ENCODE assay signal across 10 cellular contexts in the genomic region with DNA sequence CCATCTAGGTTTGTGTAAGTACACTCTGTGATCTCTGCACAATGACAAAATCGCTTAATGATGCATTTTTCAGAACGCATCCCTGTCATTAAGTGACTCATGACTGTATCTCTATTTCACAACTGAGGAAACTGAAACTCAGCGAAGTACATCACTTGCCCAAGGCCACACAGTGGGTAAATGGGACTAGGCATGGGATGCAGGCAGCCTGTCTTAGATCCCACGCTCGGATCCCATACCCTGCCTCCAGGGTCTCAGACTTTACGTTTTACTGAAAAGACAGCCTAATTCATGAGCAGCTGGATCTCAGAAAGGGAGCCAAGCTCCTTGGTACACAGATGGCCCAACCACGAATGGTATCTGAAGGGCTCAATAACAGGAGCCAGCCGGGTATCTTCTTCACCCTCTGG. TPM values are rescaled to one million over a fixed set of nuclear protein-coding genes. Genes with fewer than 3 reads are reported as not detected.
A peak's percentile ranks its signal among the peaks of the same experiment; 100 is the strongest.
DNase-seq lines count a peak whose midpoint lies in the region; ATAC-seq and TF ChIP-seq lines count a peak whose summit lies in the region.
"Had no signal": no experiment of that assay in that cellular context is flagged by ENCODE, and none has a peak within 500 bp of the region (broad histone marks: within the 10 kb centered on the region; RNA-seq: fewer than 3 reads in every experiment).

No MANE protein-coding gene starts in this region.

- no peaks in the 10 kb centered on the region for H3K36me3 Mint-ChIP-seq in activated T-helper 1 cell treated with anti-CD3 and anti-CD28 coated beads, Interleukin-12 subunit alpha, Interleukin-12 subunit beta, Interleukin-2, Interleukin-4 antibody, amounts not matched to agents 30 ng/mL and 10 ng/mL and 1 ng/mL, durations not matched to agents 14 hours and 24 hours and 36 hours (ENCODE audit: low read depth)
- no peaks in the 10 kb centered on the region for H3K36me3 Mint-ChIP-seq in osteocyte (ENCODE audit: unreplicated experiment)

- H3K27me3 ChIP-seq in Karpas-422 (ENCODE audit: low read length): no peaks in the 10 kb centered on the region

- peak overlapping the region; percentile 21 for H3K27ac Mint-ChIP-seq in activated T-helper 1 cell treated with anti-CD3 and anti-CD28 coated beads, Interleukin-12 subunit alpha, Interleukin-12 subunit beta, Interleukin-2, Interleukin-4 antibody, amounts not matched to agents 30 ng/mL and 10 ng/mL and 1 ng/mL, durations not matched to agents 14 hours and 24 hours and 36 hours
- H3K27ac Mint-ChIP-seq in osteocyte (ENCODE audit: unreplicated experiment): no peak overlapping the region

- intact Hi-C loops in activated T-helper 1 cell treated with anti-CD3 and anti-CD28 coated beads, Interleukin-12 subunit alpha, Interleukin-12 subunit beta, Interleukin-2, Interleukin-4 antibody, amounts not matched to agents 30 ng/mL and 10 ng/mL and 1 ng/mL, durations not matched to agents 14 hours and 24 hours and 36 hours (cut with micrococcal nuclease): loop anchor here (10.0 kb wide), 1 partner anchor 1840 kb away; a partner anchor contains a TSS
- intact Hi-C loops in posterior vena cava (cut with DNase I): no loop called here

- H3K4me3 Mint-ChIP-seq in activated T-helper 1 cell treated with anti-CD3 and anti-CD28 coated beads, Interleukin-12 subunit alpha, Interleukin-12 subunit beta, Interleukin-2, Interleukin-4 antibody, amounts not matched to agents 30 ng/mL and 10 ng/mL and 1 ng/mL, durations not matched to agents 14 hours and 24 hours and 36 hours: peak overlapping the region; percentile 60
- H3K4me3 Mint-ChIP-seq in osteocyte (ENCODE audit: unreplicated experiment): peak overlapping the region; percentile 43

- H3K79me2 ChIP-seq in Karpas-422 (ENCODE audit: low read length): peaks cover 26% of the 10 kb centered on the region

- no peaks in the 10 kb centered on the region for H3K9me3 ChIP-seq in Karpas-422 (ENCODE audit: low read length)

- peak overlapping the region; percentile 97 for H2AFZ ChIP-seq in Karpas-422 (ENCODE audit: low read length)

- TF ChIP-seq CTCF in osteocyte (IDR thresholded peaks at IDR 0.05): no peak

- peaks cover 16% of the 10 kb centered on the region for H4K20me1 ChIP-seq in Karpas-422 (ENCODE audit: insufficient read depth, low read depth, low read length)

- DNase-seq in SKM-1 treated with dmso at 0.1 percent for 144 hours (lab: John Stamatoyannopoulos, UW; ENCODE audit: unreplicated experiment): peak; percentile 2
- DNase-seq in SKM-1 (lab: John Stamatoyannopoulos, UW; ENCODE audit: unreplicated experiment): no peak
- DNase-seq in Karpas-422: no peak
- no peak for DNase-seq in activated T-helper 1 cell treated with anti-CD3 and anti-CD28 coated beads, Interleukin-12 subunit alpha, Interleukin-12 subunit beta, Interleukin-2, Interleukin-4 antibody, amounts not matched to agents 30 ng/mL and 10 ng/mL and 1 ng/mL, durations not matched to agents 14 hours and 24 hours and 36 hours (ENCODE audit: low spot score)
- no peak for DNase-seq in osteocyte (ENCODE audit: extremely low spot score, unreplicated experiment)
- no peak for DNase-seq in posterior vena cava (ENCODE audit: low spot score)
- DNase-seq in activated naive CD4-positive, alpha-beta T cell treated with anti-CD3 and anti-CD28 coated beads, Interleukin-2, amount 50 U/mL, for 16 hours: no peak
- DNase-seq: activated naive CD4-positive, alpha-beta T cell treated with Interleukin-2 at 50 U/mL for 16 hours; stimulated activated CD4-positive, alpha-beta T cell treated with anti-CD3 and anti-CD28 coated beads, Interleukin-4, amount 100 ng/mL, for 1 hour had no signal

- H3K4me1 Mint-ChIP-seq in activated T-helper 1 cell treated with anti-CD3 and anti-CD28 coated beads, Interleukin-12 subunit alpha, Interleukin-12 subunit beta, Interleukin-2, Interleukin-4 antibody, amounts not matched to agents 30 ng/mL and 10 ng/mL and 1 ng/mL, durations not matched to agents 14 hours and 24 hours and 36 hours (ENCODE audit: low read depth): peaks cover 26% of the 10 kb centered on the region
- peaks cover 19% of the 10 kb centered on the region for H3K4me1 Mint-ChIP-seq in osteocyte (ENCODE audit: unreplicated experiment)

- H3K4me1 ChIP-seq in Karpas-422 (ENCODE audit: low read length): peaks cover 37% of the 10 kb centered on the region

- H3K27ac ChIP-seq in Karpas-422 (ENCODE audit: low read length): peak overlapping the region; percentile 88

- peak overlapping the region; percentile 39 for H3K4me2 ChIP-seq in Karpas-422 (ENCODE audit: low read depth, low read length, poor library complexity, severe bottlenecking)

- no peak overlapping the region for H3K4me3 ChIP-seq in Karpas-422 (ENCODE audit: low read length)

- no peaks in the 10 kb centered on the region for H3K36me3 ChIP-seq in Karpas-422 (ENCODE audit: insufficient read depth, low read length)

- no peaks in the 10 kb centered on the region for H3K27me3 Mint-ChIP-seq in activated T-helper 1 cell treated with anti-CD3 and anti-CD28 coated beads, Interleukin-12 subunit alpha, Interleukin-12 subunit beta, Interleukin-2, Interleukin-4 antibody, amounts not matched to agents 30 ng/mL and 10 ng/mL and 1 ng/mL, durations not matched to agents 14 hours and 24 hours and 36 hours (ENCODE audit: insufficient read depth)
- H3K27me3 Mint-ChIP-seq in osteocyte (ENCODE audit: unreplicated experiment): peaks cover under 1% of the 10 kb centered on the region

- H3K9ac ChIP-seq in Karpas-422 (ENCODE audit: low read length): peak overlapping the region; percentile 46

- H3K9me3 Mint-ChIP-seq in activated T-helper 1 cell treated with anti-CD3 and anti-CD28 coated beads, Interleukin-12 subunit alpha, Interleukin-12 subunit beta, Interleukin-2, Interleukin-4 antibody, amounts not matched to agents 30 ng/mL and 10 ng/mL and 1 ng/mL, durations not matched to agents 14 hours and 24 hours and 36 hours: no peaks in the 10 kb centered on the region
- no peaks in the 10 kb centered on the region for H3K9me3 Mint-ChIP-seq in osteocyte (ENCODE audit: unreplicated experiment)

- no peaks in the 10 kb centered on the region for H3K9me2 ChIP-seq in Karpas-422 (replicated peaks; ENCODE audit: insufficient read depth, low read length)

- no peak for ATAC-seq in HG02840 (IDR thresholded peaks at IDR 0.05; ENCODE audit: low FRiP score, unreplicated experiment)

RNA-seq across cellular contexts. Expression of a gene that starts 2.4 kb away (rescaled TPM):
- total RNA-seq in Karpas-422 (2014; rRNA removed; shearing (Covaris generic); ENCODE audit: low replicate concordance): 80.8 and 88.3 TPM in 2 replicates
- total RNA-seq in activated T-helper 1 cell treated with anti-CD3 and anti-CD28 coated beads, Interleukin-12 subunit alpha, Interleukin-12 subunit beta, Interleukin-2, Interleukin-4 antibody, amounts not matched to agents 30 ng/mL and 10 ng/mL and 1 ng/mL, durations not matched to agents 14 hours and 24 hours and 36 hours: 139 and 150 TPM in 2 replicates
- total RNA-seq in osteocyte (129 TPM in 2 replicates), posterior vena cava (100 to 1,000 TPM in 1 of 2 donors, 10 to 100 TPM in 1; 92.5 to 132 TPM)

RNA-seq across cellular contexts. Expression of a gene that starts 25.7 kb away (rescaled TPM):
- total RNA-seq in Karpas-422 (2014; rRNA removed; shearing (Covaris generic); ENCODE audit: low replicate concordance): 19.7 and 28.8 TPM in 2 replicates
- 24.2 and 24.6 TPM in 2 replicates for total RNA-seq in activated T-helper 1 cell treated with anti-CD3 and anti-CD28 coated beads, Interleukin-12 subunit alpha, Interleukin-12 subunit beta, Interleukin-2, Interleukin-4 antibody, amounts not matched to agents 30 ng/mL and 10 ng/mL and 1 ng/mL, durations not matched to agents 14 hours and 24 hours and 36 hours
- total RNA-seq in osteocyte (26.8 and 27.9 TPM in 2 replicates), posterior vena cava (10 to 100 TPM; 20.6 to 21.3 TPM)

RNA-seq across cellular contexts. Expression of a gene that starts 41.1 kb away (rescaled TPM):
- 5.2 and 7.3 TPM in 2 replicates for total RNA-seq in Karpas-422 (2014; rRNA removed; shearing (Covaris generic); ENCODE audit: low replicate concordance)
- 10.8 and 11.1 TPM in 2 replicates for total RNA-seq in activated T-helper 1 cell treated with anti-CD3 and anti-CD28 coated beads, Interleukin-12 subunit alpha, Interleukin-12 subunit beta, Interleukin-2, Interleukin-4 antibody, amounts not matched to agents 30 ng/mL and 10 ng/mL and 1 ng/mL, durations not matched to agents 14 hours and 24 hours and 36 hours
- total RNA-seq in osteocyte (4.6 and 4.9 TPM in 2 replicates), posterior vena cava (10 to 100 TPM; 12.3 to 15.7 TPM)

RNA-seq across cellular contexts. Expression of a gene that starts 44.1 kb away (rescaled TPM):
- total RNA-seq in Karpas-422 (2014; rRNA removed; shearing (Covaris generic); ENCODE audit: low replicate concordance): not detected in 2 replicates
- total RNA-seq in activated T-helper 1 cell treated with anti-CD3 and anti-CD28 coated beads, Interleukin-12 subunit alpha, Interleukin-12 subunit beta, Interleukin-2, Interleukin-4 antibody, amounts not matched to agents 30 ng/mL and 10 ng/mL and 1 ng/mL, durations not matched to agents 14 hours and 24 hours and 36 hours: not detected in 2 replicates
- total RNA-seq in osteocyte (not detected in 2 replicates), posterior vena cava (1 to 10 TPM; 3.3 to 5.5 TPM)
